In the genomic region with DNA sequence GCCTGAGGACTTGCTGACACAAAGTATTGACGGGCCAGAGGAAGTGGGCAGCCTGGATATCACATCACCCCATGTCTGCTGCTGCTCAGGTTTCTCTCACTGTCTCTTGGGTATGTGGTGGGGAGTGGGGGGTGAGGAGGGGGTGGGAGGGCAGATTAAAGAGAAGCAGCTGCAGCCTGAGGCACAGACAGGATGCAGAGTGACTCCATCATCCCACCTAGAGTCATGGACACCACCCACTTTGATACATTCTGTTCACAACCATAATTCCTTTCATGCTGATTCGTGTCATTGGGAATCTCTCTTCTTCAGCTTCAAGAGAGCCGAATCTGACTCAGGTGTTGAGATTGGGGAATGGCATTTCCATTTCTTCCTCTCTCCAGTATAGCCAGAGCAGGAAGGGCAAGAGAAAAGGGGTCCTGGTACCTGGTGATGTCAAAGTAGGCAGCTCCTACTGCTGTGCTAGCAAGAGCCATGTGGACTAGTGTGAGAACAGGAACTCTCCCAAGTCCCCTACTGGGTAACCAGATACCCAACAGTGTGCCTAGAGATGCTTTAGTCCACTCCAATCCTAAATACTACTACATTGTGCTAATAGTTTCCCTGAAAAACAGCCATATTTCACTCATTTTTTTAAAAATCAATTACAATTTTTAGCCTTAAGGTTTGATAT, we compare ENCODE assay signal across 1 cellular context.
TF ChIP-seq lines count a peak whose summit lies in the region.

No MANE protein-coding gene starts in this region.

TF ChIP-seq in GM12878, 131 proteins besides CTCF, POLR2A, EP300 and RAD21:
- TF ChIP-seq, protein P1, sequence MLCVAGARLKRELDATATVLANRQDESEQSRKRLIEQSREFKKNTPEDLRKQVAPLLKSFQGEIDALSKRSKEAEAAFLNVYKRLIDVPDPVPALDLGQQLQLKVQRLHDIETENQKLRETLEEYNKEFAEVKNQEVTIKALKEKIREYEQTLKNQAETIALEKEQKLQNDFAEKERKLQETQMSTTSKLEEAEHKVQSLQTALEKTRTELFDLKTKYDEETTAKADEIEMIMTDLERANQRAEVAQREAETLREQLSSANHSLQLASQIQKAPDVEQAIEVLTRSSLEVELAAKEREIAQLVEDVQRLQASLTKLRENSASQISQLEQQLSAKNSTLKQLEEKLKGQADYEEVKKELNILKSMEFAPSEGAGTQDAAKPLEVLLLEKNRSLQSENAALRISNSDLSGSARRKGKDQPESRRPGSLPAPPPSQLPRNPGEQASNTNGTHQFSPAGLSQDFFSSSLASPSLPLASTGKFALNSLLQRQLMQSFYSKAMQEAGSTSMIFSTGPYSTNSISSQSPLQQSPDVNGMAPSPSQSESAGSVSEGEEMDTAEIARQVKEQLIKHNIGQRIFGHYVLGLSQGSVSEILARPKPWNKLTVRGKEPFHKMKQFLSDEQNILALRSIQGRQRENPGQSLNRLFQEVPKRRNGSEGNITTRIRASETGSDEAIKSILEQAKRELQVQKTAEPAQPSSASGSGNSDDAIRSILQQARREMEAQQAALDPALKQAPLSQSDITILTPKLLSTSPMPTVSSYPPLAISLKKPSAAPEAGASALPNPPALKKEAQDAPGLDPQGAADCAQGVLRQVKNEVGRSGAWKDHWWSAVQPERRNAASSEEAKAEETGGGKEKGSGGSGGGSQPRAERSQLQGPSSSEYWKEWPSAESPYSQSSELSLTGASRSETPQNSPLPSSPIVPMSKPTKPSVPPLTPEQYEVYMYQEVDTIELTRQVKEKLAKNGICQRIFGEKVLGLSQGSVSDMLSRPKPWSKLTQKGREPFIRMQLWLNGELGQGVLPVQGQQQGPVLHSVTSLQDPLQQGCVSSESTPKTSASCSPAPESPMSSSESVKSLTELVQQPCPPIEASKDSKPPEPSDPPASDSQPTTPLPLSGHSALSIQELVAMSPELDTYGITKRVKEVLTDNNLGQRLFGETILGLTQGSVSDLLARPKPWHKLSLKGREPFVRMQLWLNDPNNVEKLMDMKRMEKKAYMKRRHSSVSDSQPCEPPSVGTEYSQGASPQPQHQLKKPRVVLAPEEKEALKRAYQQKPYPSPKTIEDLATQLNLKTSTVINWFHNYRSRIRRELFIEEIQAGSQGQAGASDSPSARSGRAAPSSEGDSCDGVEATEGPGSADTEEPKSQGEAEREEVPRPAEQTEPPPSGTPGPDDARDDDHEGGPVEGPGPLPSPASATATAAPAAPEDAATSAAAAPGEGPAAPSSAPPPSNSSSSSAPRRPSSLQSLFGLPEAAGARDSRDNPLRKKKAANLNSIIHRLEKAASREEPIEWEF (IDR thresholded peaks at IDR 0.05; ENCODE audit: insufficient replicate concordance, low read depth, low read length) = no peak
- TF ChIP-seq TAF1 (IDR thresholded peaks at IDR 0.05; ENCODE audit: borderline replicate concordance, low read depth, low read length) = no peak
- TF ChIP-seq YBX1 (IDR thresholded peaks at IDR 0.05) = no peak
- no peak for TF ChIP-seq ZNF217 (IDR thresholded peaks at IDR 0.05)
- TF ChIP-seq STAT1 (conservative IDR thresholded peaks at IDR 0.05) = no peak
- TF ChIP-seq, protein P2, sequence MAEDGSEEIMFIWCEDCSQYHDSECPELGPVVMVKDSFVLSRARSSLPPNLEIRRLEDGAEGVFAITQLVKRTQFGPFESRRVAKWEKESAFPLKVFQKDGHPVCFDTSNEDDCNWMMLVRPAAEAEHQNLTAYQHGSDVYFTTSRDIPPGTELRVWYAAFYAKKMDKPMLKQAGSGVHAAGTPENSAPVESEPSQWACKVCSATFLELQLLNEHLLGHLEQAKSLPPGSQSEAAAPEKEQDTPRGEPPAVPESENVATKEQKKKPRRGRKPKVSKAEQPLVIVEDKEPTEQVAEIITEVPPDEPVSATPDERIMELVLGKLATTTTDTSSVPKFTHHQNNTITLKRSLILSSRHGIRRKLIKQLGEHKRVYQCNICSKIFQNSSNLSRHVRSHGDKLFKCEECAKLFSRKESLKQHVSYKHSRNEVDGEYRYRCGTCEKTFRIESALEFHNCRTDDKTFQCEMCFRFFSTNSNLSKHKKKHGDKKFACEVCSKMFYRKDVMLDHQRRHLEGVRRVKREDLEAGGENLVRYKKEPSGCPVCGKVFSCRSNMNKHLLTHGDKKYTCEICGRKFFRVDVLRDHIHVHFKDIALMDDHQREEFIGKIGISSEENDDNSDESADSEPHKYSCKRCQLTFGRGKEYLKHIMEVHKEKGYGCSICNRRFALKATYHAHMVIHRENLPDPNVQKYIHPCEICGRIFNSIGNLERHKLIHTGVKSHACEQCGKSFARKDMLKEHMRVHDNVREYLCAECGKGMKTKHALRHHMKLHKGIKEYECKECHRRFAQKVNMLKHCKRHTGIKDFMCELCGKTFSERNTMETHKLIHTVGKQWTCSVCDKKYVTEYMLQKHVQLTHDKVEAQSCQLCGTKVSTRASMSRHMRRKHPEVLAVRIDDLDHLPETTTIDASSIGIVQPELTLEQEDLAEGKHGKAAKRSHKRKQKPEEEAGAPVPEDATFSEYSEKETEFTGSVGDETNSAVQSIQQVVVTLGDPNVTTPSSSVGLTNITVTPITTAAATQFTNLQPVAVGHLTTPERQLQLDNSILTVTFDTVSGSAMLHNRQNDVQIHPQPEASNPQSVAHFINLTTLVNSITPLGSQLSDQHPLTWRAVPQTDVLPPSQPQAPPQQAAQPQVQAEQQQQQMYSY (CRISPR knock-in tag; IDR thresholded peaks at IDR 0.05) = no peak
- no peak for TF ChIP-seq RB1 (IDR thresholded peaks at IDR 0.05; ENCODE audit: borderline replicate concordance)
- TF ChIP-seq MEF2A (IDR thresholded peaks at IDR 0.05; ENCODE audit: insufficient read depth, low read depth, low read length) = no peak
- no peak for TF ChIP-seq CBX3 (IDR thresholded peaks at IDR 0.05; ENCODE audit: borderline replicate concordance, low read depth)
